ENCODE assay signal across 17 cellular contexts in the genomic region with DNA sequence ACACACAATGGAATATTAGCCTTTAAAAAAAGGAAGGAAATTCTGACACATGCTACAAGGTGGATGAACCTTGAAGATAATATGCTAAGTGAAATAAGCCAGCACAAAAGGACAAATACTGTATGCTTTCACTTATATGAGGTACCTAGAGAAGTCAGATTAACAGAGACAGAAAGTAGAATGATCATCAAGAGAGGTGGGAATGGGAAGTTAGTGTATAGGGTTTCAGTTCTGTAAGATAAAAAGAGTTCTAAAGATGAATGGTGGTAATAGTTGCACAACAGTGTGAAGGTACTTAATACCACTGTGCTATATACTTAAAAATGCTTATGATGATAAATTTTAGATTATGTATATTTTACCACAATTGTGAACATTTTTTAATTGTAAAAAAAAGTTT. TPM values are rescaled to one million over a fixed set of nuclear protein-coding genes. Genes with fewer than 3 reads are reported as not detected.
DNase-seq lines count a peak whose midpoint lies in the region; ATAC-seq and TF ChIP-seq lines count a peak whose summit lies in the region.
"Had no signal": no experiment of that assay in that cellular context is flagged by ENCODE, and none has a peak within 500 bp of the region (broad histone marks: within the 10 kb centered on the region; RNA-seq: fewer than 3 reads in every experiment).

No MANE protein-coding gene starts in this region.

- CTCF ChIA-PET in activated CD4-positive, alpha-beta T cell treated with anti-CD3 and anti-CD28 coated beads, Interleukin-2, amount 10 ng/mL, durations not matched to agents 7 days and 5 days (lab: Charles Lee) = interaction anchor here (1.1 kb wide), 1 partner anchor 303 kb away, joined by 3 read pairs; no protein-coding TSS in a partner anchor

- ATAC-seq in natural killer cell (no peak), body of pancreas (no peak)
- no peak for ATAC-seq in natural killer cell treated with Interleukin-12 subunit alpha and Interleukin-12 subunit beta and Interleukin-15 and Interleukin-18, amount 100 ng/mL, for 72 hours
- ATAC-seq: CD8-positive, alpha-beta T cell; GM23338 had no signal

- no peaks in the 10 kb centered on the region for H3K27me3 Mint-ChIP-seq in natural killer cell (ENCODE audit: low read depth in 2 of 2)
- H3K27me3 Mint-ChIP-seq in natural killer cell treated with Interleukin-12 subunit alpha and Interleukin-12 subunit beta and Interleukin-15 and Interleukin-18, amount 100 ng/mL, for 72 hours = no peaks in the 10 kb centered on the region
- H3K27me3 Mint-ChIP-seq in activated CD4-positive, alpha-beta T cell treated with anti-CD3 and anti-CD28 coated beads, Interleukin-2, amount 10 ng/mL, durations not matched to agents 7 days and 5 days = no peaks in the 10 kb centered on the region

- H3K4me3 ChIP-seq in body of pancreas = no peak overlapping the region
- H3K4me3 ChIP-seq in colonic mucosa = no peak overlapping the region
- H3K4me3 ChIP-seq: BLaER1, GM23338 had no signal

- peaks cover 0 to 4% of the 10 kb centered on the region in 2 donors for H3K4me1 Mint-ChIP-seq in natural killer cell
- H3K4me1 Mint-ChIP-seq in natural killer cell treated with Interleukin-12 subunit alpha and Interleukin-12 subunit beta and Interleukin-15 and Interleukin-18, amount 100 ng/mL, for 72 hours (ENCODE audit: low read depth in 2 of 2) = peaks cover 0 to 4% of the 10 kb centered on the region in 2 donors
- peaks cover 20% of the 10 kb centered on the region for H3K4me1 Mint-ChIP-seq in activated CD4-positive, alpha-beta T cell treated with anti-CD3 and anti-CD28 coated beads, Interleukin-2, amount 10 ng/mL, durations not matched to agents 7 days and 5 days

- peaks cover 7% of the 10 kb centered on the region for H3K36me3 Mint-ChIP-seq in natural killer cell
- H3K36me3 Mint-ChIP-seq in natural killer cell treated with Interleukin-12 subunit alpha and Interleukin-12 subunit beta and Interleukin-15 and Interleukin-18, amount 100 ng/mL, for 72 hours = peaks cover 10% of the 10 kb centered on the region
- H3K36me3 Mint-ChIP-seq in activated CD4-positive, alpha-beta T cell treated with anti-CD3 and anti-CD28 coated beads, Interleukin-2, amount 10 ng/mL, durations not matched to agents 7 days and 5 days (ENCODE audit: low read depth) = peaks cover 35% of the 10 kb centered on the region

- H3K4me1 ChIP-seq in body of pancreas (no peaks in the 10 kb centered on the region), colonic mucosa (no peaks in the 10 kb centered on the region)

- intact Hi-C loops in natural killer cell (cut with micrococcal nuclease) (no loop called here), body of pancreas (cut with DNase I) (no loop called here), colonic mucosa (cut with DNase I) (no loop called here)

- TF ChIP-seq CTCF in natural killer cell (IDR thresholded peaks at IDR 0.05) (no peak), body of pancreas (IDR thresholded peaks at IDR 0.05) (no peak), colonic mucosa (IDR thresholded peaks at IDR 0.05) (no peak)

- H3K9me3 ChIP-seq in body of pancreas = no peaks in the 10 kb centered on the region
- no peaks in the 10 kb centered on the region for H3K9me3 ChIP-seq in colonic mucosa
- H3K9me3 ChIP-seq: BLaER1 had no signal

- H3K27ac Mint-ChIP-seq in natural killer cell = peak overlapping the region; percentile 7 to 38
- H3K27ac Mint-ChIP-seq in natural killer cell treated with Interleukin-12 subunit alpha and Interleukin-12 subunit beta and Interleukin-15 and Interleukin-18, amount 100 ng/mL, for 72 hours = no peak overlapping the region
- no peak overlapping the region for H3K27ac Mint-ChIP-seq in activated CD4-positive, alpha-beta T cell treated with anti-CD3 and anti-CD28 coated beads, Interleukin-2, amount 10 ng/mL, durations not matched to agents 7 days and 5 days
- H3K27ac Mint-ChIP-seq: CD8-positive, alpha-beta T cell; GM23338 had no signal

- H3K9ac ChIP-seq in colonic mucosa (ENCODE audit: low read depth in 2 of 2, low read length in 2 of 2) = no peak overlapping the region
- H3K9ac ChIP-seq: BLaER1 had no signal

- DNase-seq in NOMO-1 (lab: John Stamatoyannopoulos, UW; ENCODE audit: unreplicated experiment in 2 of 2) (peak; percentile 14 to 51), NOMO-1 treated with dmso at 0.1 percent for 144 hours (lab: John Stamatoyannopoulos, UW; ENCODE audit: unreplicated experiment) (no peak), natural killer cell (no peak), OCI-M1 (lab: John Stamatoyannopoulos, UW) (peak; percentile 5), body of pancreas (no peak), colonic mucosa (no peak)
- DNase-seq in natural killer cell treated with Interleukin-12 subunit alpha and Interleukin-12 subunit beta and Interleukin-15 and Interleukin-18, amount 100 ng/mL, for 72 hours (ENCODE audit: low spot score) = no peak
- DNase-seq in activated CD4-positive, alpha-beta T cell treated with anti-CD3 and anti-CD28 coated beads, Interleukin-2, amount 10 ng/mL, durations not matched to agents 7 days and 5 days = no peak
- DNase-seq: CD8-positive, alpha-beta T cell; DMS79; KBM-7; NCI-H1092 treated with DMSO at 0.1 percent for 48 hours; NCI-H510A treated with DMSO at 0.1 percent for 48 hours; SHP77 treated with DMSO at 0.1 percent for 48 hours had no signal

- no peak for TF ChIP-seq POLR2A in body of pancreas (IDR thresholded peaks at IDR 0.05)

- POLR2A ChIA-PET in activated CD4-positive, alpha-beta T cell treated with anti-CD3 and anti-CD28 coated beads, Interleukin-2, amount 10 ng/mL, durations not matched to agents 7 days and 5 days (lab: Charles Lee) = no interaction called here

- H3K27ac ChIP-seq in body of pancreas (no peak overlapping the region), colonic mucosa (no peak overlapping the region)
- H3K27ac ChIP-seq: 22Rv1, BLaER1 had no signal

- no peaks in the 10 kb centered on the region for H3K9me3 Mint-ChIP-seq in natural killer cell
- H3K9me3 Mint-ChIP-seq in natural killer cell treated with Interleukin-12 subunit alpha and Interleukin-12 subunit beta and Interleukin-15 and Interleukin-18, amount 100 ng/mL, for 72 hours = no peaks in the 10 kb centered on the region
- no peaks in the 10 kb centered on the region for H3K9me3 Mint-ChIP-seq in activated CD4-positive, alpha-beta T cell treated with anti-CD3 and anti-CD28 coated beads, Interleukin-2, amount 10 ng/mL, durations not matched to agents 7 days and 5 days
- H3K9me3 Mint-ChIP-seq: CD8-positive, alpha-beta T cell; GM23338 had no signal

- H3K27me3 ChIP-seq in body of pancreas (no peaks in the 10 kb centered on the region), colonic mucosa (no peaks in the 10 kb centered on the region)
- H3K27me3 ChIP-seq: BLaER1 had no signal

- peaks cover 0 to 15% of the 10 kb centered on the region in 2 donors for H3K36me3 ChIP-seq in body of pancreas (replicated peaks in 1 of 2; ENCODE audit: insufficient read depth in 1 of 2, low read depth in 2 of 2)
- peaks cover 4% of the 10 kb centered on the region for H3K36me3 ChIP-seq in colonic mucosa

- no peak overlapping the region for H3K4me3 Mint-ChIP-seq in natural killer cell
- H3K4me3 Mint-ChIP-seq in natural killer cell treated with Interleukin-12 subunit alpha and Interleukin-12 subunit beta and Interleukin-15 and Interleukin-18, amount 100 ng/mL, for 72 hours = no peak overlapping the region
- no peak overlapping the region for H3K4me3 Mint-ChIP-seq in activated CD4-positive, alpha-beta T cell treated with anti-CD3 and anti-CD28 coated beads, Interleukin-2, amount 10 ng/mL, durations not matched to agents 7 days and 5 days
- H3K4me3 Mint-ChIP-seq: CD8-positive, alpha-beta T cell; GM23338 had no signal

RNA-seq across cellular contexts. Expression of gene RPAP2, which starts 7.2 kb away (rescaled TPM):
- 10 to 100 TPM; 39.4 to 45.7 (median 39.8) TPM for total RNA-seq in natural killer cell
- total RNA-seq in natural killer cell treated with Interleukin-12 subunit alpha and Interleukin-12 subunit beta and Interleukin-15 and Interleukin-18, amount 100 ng/mL, for 72 hours = 10 to 100 TPM; 34.5 to 39.3 TPM
- 1 to 10 TPM; 3.9 to 4.9 TPM for total RNA-seq in body of pancreas
- total RNA-seq in activated CD4-positive, alpha-beta T cell treated with anti-CD3 and anti-CD28 coated beads, Interleukin-2, amount 10 ng/mL, durations not matched to agents 7 days and 5 days = 10 to 100 TPM; 28.1 to 35.3 TPM
- 10 to 100 TPM; 16.7 to 23.5 TPM for total RNA-seq in colonic mucosa

RNA-seq across cellular contexts. Expression of gene GLMN, which starts 7.2 kb away (rescaled TPM):
- total RNA-seq in natural killer cell (10 to 100 TPM; 19.8 to 25.9 (median 19.9) TPM), body of pancreas (1 to 10 TPM; 3.6 to 4.7 TPM), colonic mucosa (1 to 10 TPM; 5.4 to 6.3 TPM)
- total RNA-seq in natural killer cell treated with Interleukin-12 subunit alpha and Interleukin-12 subunit beta and Interleukin-15 and Interleukin-18, amount 100 ng/mL, for 72 hours = 10 to 100 TPM; 17.9 to 36.6 TPM
- 10 to 100 TPM; 14.2 to 18.2 TPM for total RNA-seq in activated CD4-positive, alpha-beta T cell treated with anti-CD3 and anti-CD28 coated beads, Interleukin-2, amount 10 ng/mL, durations not matched to agents 7 days and 5 days

Comparison
In these comparisons a context has a peak if more than half of its experiments do, and no peak if none do; other contexts are left out.
1. DNase-seq: peak in NOMO-1 (2 of 2) and OCI-M1 (single experiment); none in NOMO-1 treated with dmso at 0.1 percent for 144 hours (single experiment), natural killer cell (single experiment), natural killer cell treated with Interleukin-12 subunit alpha and Interleukin-12 subunit beta and Interleukin-15 and Interleukin-18, amount 100 ng/mL, for 72 hours (single experiment), body of pancreas (0 of 4), activated CD4-positive, alpha-beta T cell treated with anti-CD3 and anti-CD28 coated beads, Interleukin-2, amount 10 ng/mL, durations not matched to agents 7 days and 5 days (single experiment) and colonic mucosa (single experiment).
2. H3K27ac Mint-ChIP-seq: peak in natural killer cell (2 of 2); none in natural killer cell treated with Interleukin-12 subunit alpha and Interleukin-12 subunit beta and Interleukin-15 and Interleukin-18, amount 100 ng/mL, for 72 hours (0 of 2) and activated CD4-positive, alpha-beta T cell treated with anti-CD3 and anti-CD28 coated beads, Interleukin-2, amount 10 ng/mL, durations not matched to agents 7 days and 5 days (single experiment).